In the genomic region with DNA sequence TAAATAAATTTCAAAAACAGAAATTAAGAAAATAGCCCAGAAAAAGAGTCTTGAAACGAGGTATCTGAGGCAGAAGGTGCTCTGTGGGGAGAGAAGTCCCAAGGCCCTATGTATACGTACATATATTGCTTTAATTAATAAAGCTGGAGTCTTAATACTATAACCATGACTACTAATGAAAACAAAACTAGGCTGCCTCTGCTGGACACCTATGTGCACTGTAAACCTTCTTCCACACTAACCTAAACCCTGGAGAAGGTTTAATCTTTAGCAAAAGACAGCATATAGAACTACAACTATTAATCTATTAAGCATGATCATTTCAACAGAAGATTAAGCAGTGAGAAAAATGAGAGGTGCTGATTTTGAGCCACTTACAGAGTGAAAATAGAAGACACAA, we compare ENCODE assay signal across 21 cellular contexts.
A peak's percentile ranks its signal among the peaks of the same experiment; 100 is the strongest.
DNase-seq lines count a peak whose midpoint lies in the region; ATAC-seq and TF ChIP-seq lines count a peak whose summit lies in the region.
"Had no signal": no experiment of that assay in that cellular context is flagged by ENCODE, and none has a peak within 500 bp of the region (broad histone marks: within the 10 kb centered on the region; RNA-seq: fewer than 3 reads in every experiment).

No MANE protein-coding gene starts in this region.

- H3K27me3 Mint-ChIP-seq in HFFc6 (ENCODE audit: insufficient read depth) = no peaks in the 10 kb centered on the region
- no peaks in the 10 kb centered on the region for H3K27me3 Mint-ChIP-seq in CD8-positive, alpha-beta T cell (ENCODE audit: low read depth)
- H3K27me3 Mint-ChIP-seq: CD4-positive, CD25-positive, alpha-beta regulatory T cell had no signal

- no peak for ATAC-seq in GM19467 (IDR thresholded peaks at IDR 0.05; ENCODE audit: unreplicated experiment)
- no peak for ATAC-seq in CD8-positive, alpha-beta T cell
- ATAC-seq: Panc1 had no signal

- CTCF ChIA-PET in AG04450 (lab: Charles Lee) = interaction anchor here (0.6 to 1.2 kb wide), 2 partner anchors 11 to 619 kb away, joined by 3 read pairs; no protein-coding TSS in a partner anchor
- CTCF ChIA-PET in CD8-positive, alpha-beta T cell (lab: Charles Lee) = no interaction called here

- H3K27ac ChIP-seq in AG04450 (ENCODE audit: low read depth, low read length) (no peak overlapping the region), transverse colon (no peak overlapping the region)
- H3K27ac ChIP-seq in CD8-positive, alpha-beta T cell (ENCODE audit: low read depth, low read length) = no peak overlapping the region
- H3K27ac ChIP-seq: HL-60 had no signal

- 94% methylated on average over 2 of the region's 2 CpGs; no CpG with 5 or more reads in 1 of the 2 donors for WGBS in transverse colon (ENCODE audit: low coverage in 1 of 2), 2 donors

- H3K27me3 ChIP-seq in AG04450 (ENCODE audit: control insufficient read depth, insufficient read depth, low read length) (no peaks in the 10 kb centered on the region), transverse colon (no peaks in the 10 kb centered on the region)
- H3K27me3 ChIP-seq in CD8-positive, alpha-beta T cell (ENCODE audit: insufficient read depth, low read length) = no peaks in the 10 kb centered on the region
- H3K27me3 ChIP-seq: MG63 had no signal

- in situ Hi-C loops in astrocyte of the spinal cord (cut with HindIII; ENCODE audit: low sequenced_read_pairs) = no loop called here
- in situ Hi-C loops in transverse colon (cut with MboI; ENCODE audit: low pct_ligation_motif_present in 1 of 4, low pct_unique_long_range_greater_than_20kb in 1 of 4, low sequenced_read_pairs in 3 of 4) = loop anchor here in 1 of 4 donors (25.0 kb wide), 1 partner anchor 110 kb away; no protein-coding TSS in a partner anchor

- H3K4me3 ChIP-seq in AG04450 (ENCODE audit: low read depth, low read length) = no peak overlapping the region
- no peak overlapping the region for H3K4me3 ChIP-seq in astrocyte of the spinal cord (ENCODE audit: low read depth, low read length)
- no peak overlapping the region for H3K4me3 ChIP-seq in foreskin fibroblast (ENCODE audit: low read depth in 1 of 2, low read length in 2 of 2)
- no peak overlapping the region for H3K4me3 ChIP-seq in transverse colon
- H3K4me3 ChIP-seq in CD8-positive, alpha-beta T cell (ENCODE audit: low read depth, low read length) = no peak overlapping the region
- H3K4me3 ChIP-seq: MG63 had no signal

- H3K36me3 Mint-ChIP-seq in HFFc6 (ENCODE audit: low read depth) = no peaks in the 10 kb centered on the region
- peaks cover 63% of the 10 kb centered on the region for H3K36me3 Mint-ChIP-seq in CD8-positive, alpha-beta T cell

- POLR2A ChIA-PET in AG04450 (lab: Yijun Ruan, JAX) = no interaction called here
- POLR2A ChIA-PET in CD8-positive, alpha-beta T cell (lab: Charles Lee) = interaction anchor here (0.6 kb wide), 1 partner anchor 11 kb away, joined by 3 read pairs; no protein-coding TSS in a partner anchor

- H3K4me1 Mint-ChIP-seq in HFFc6 (ENCODE audit: low read depth) = peaks cover 14% of the 10 kb centered on the region
- H3K4me1 Mint-ChIP-seq in CD8-positive, alpha-beta T cell (ENCODE audit: low read depth) = no peaks in the 10 kb centered on the region

- TF ChIP-seq POLR2A in transverse colon (IDR thresholded peaks at IDR 0.05) = no peak

- H3K36me3 ChIP-seq in transverse colon = peaks cover 0 to 29% (median 14%) of the 10 kb centered on the region in 4 donors
- no peaks in the 10 kb centered on the region for H3K36me3 ChIP-seq in CD8-positive, alpha-beta T cell (ENCODE audit: insufficient read depth, low read length)

- H3K27ac Mint-ChIP-seq in HFFc6 = peak overlapping the region; percentile 21; the same call in 1 of the 2 replicates
- H3K27ac Mint-ChIP-seq in CD8-positive, alpha-beta T cell = no peak overlapping the region

- no peak overlapping the region for H3K4me3 Mint-ChIP-seq in HFFc6
- no peak overlapping the region for H3K4me3 Mint-ChIP-seq in CD8-positive, alpha-beta T cell
- H3K4me3 Mint-ChIP-seq: CD4-positive, CD25-positive, alpha-beta regulatory T cell had no signal

- TF ChIP-seq EP300 in transverse colon (IDR thresholded peaks at IDR 0.05; ENCODE audit: low read depth) = no peak

- H3K9me3 ChIP-seq in AG04450 (ENCODE audit: control insufficient read depth, insufficient read depth, low read length) (no peaks in the 10 kb centered on the region), transverse colon (no peaks in the 10 kb centered on the region)
- no peaks in the 10 kb centered on the region for H3K9me3 ChIP-seq in CD8-positive, alpha-beta T cell (ENCODE audit: low read length)
- H3K9me3 ChIP-seq: MG63 had no signal

- no peak for DNase-seq in AG04450 (ENCODE audit: low read depth, low spot score)
- DNase-seq in HFFc6 = no peak
- DNase-seq in astrocyte of the spinal cord (ENCODE audit: low read depth, low spot score) = no peak
- DNase-seq in foreskin fibroblast = no peak
- no peak for DNase-seq in transverse colon
- no peak for DNase-seq in CD8-positive, alpha-beta T cell
- DNase-seq in NCI-H2107 treated with DMSO at 0.1 percent for 48 hours (lab: John Stamatoyannopoulos, UW; ENCODE audit: unreplicated experiment) = no peak
- DNase-seq: 8988T; Calu3; CD4-positive, CD25-positive, alpha-beta regulatory T cell; DMS79 treated with DMSO at 0.1 percent for 48 hours; KG1; MG63; NCI-H1092 treated with DMSO at 0.1 percent for 48 hours; NCI-H1694 treated with DMSO at 0.1 percent for 48 hours; NCI-H446; NCI-H748 treated with DMSO at 0.1 percent for 48 hours; Right ventricle myocardium superior had no signal

- TF ChIP-seq CTCF in AG04450 (IDR thresholded peaks at IDR 0.05; ENCODE audit: low read depth, low read length) = peak; percentile 18
- TF ChIP-seq CTCF in HFFc6 (IDR thresholded peaks at IDR 0.05) = peak; percentile 34
- peak; percentile 12 for TF ChIP-seq CTCF in astrocyte of the spinal cord (IDR thresholded peaks at IDR 0.05; ENCODE audit: low read depth, low read length)
- TF ChIP-seq CTCF in foreskin fibroblast (IDR thresholded peaks at IDR 0.05; ENCODE audit: low read depth, low read length) = peak; percentile 4
- TF ChIP-seq CTCF in transverse colon (IDR thresholded peaks at IDR 0.05) = no peak
- TF ChIP-seq CTCF in CD8-positive, alpha-beta T cell (IDR thresholded peaks at IDR 0.05) = no peak

- no peaks in the 10 kb centered on the region for H3K9me3 Mint-ChIP-seq in HFFc6
- no peaks in the 10 kb centered on the region for H3K9me3 Mint-ChIP-seq in CD8-positive, alpha-beta T cell
- H3K9me3 Mint-ChIP-seq: CD4-positive, CD25-positive, alpha-beta regulatory T cell had no signal

- intact Hi-C loops in transverse colon (cut with DNase I; ENCODE audit: low total_unique reads) = no loop called here
- intact Hi-C loops in CD8-positive, alpha-beta T cell (cut with DNase I, micrococcal nuclease) = loop anchor here (5.0 kb wide), 1 partner anchor 595 kb away; no protein-coding TSS in a partner anchor

- H3K4me1 ChIP-seq in transverse colon = no peaks in the 10 kb centered on the region
- H3K4me1 ChIP-seq in CD8-positive, alpha-beta T cell (ENCODE audit: insufficient read depth, low read length) = no peaks in the 10 kb centered on the region

Comparison
In these comparisons a context has a peak if more than half of its experiments do, and no peak if none do; other contexts are left out.
1. CTCF ChIP-seq: peak in AG04450 (single experiment), HFFc6 (single experiment), astrocyte of the spinal cord (single experiment) and foreskin fibroblast (single experiment); none in transverse colon (0 of 5) and CD8-positive, alpha-beta T cell (single experiment).